In the genomic region with DNA sequence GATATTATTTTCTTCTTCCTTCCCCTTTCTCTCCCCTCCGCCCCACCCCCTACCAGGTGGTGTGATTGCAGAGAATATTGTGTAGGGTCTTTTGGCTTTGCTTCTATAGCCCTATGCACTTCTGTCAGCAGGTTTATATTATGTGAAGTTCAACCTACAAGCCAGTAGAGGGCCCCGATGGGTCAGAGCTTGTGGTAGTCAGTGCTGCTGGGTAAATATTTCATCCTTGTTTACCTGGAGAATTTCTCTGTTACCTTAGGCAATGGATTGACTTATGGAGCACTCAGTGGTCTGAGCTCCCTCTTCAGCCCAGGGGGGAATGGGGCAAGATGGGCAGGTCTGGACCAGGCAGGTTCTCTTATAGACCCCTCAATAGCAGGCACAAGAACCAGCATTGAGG, we compare ENCODE assay signal across 11 cellular contexts.
A peak's percentile ranks its signal among the peaks of the same experiment; 100 is the strongest.
DNase-seq lines count a peak whose midpoint lies in the region; ATAC-seq and TF ChIP-seq lines count a peak whose summit lies in the region.
"Had no signal": no experiment of that assay in that cellular context is flagged by ENCODE, and none has a peak within 500 bp of the region (broad histone marks: within the 10 kb centered on the region; RNA-seq: fewer than 3 reads in every experiment).

No MANE protein-coding gene starts in this region.

- no peak for ATAC-seq in activated T-cell treated with anti-CD3 and anti-CD28 coated beads, Interleukin-2, amount 50 U/mL, for 72 hours (replicated peaks in 1 of 2)
- ATAC-seq: left cardiac atrium; stimulated activated naive CD8-positive, alpha-beta T cell treated with anti-CD3 and anti-CD28 coated beads, Interleukin-15, amount 100 ng/mL, for 72 hours had no signal

- no peaks in the 10 kb centered on the region for H3K9me3 Mint-ChIP-seq in MCF 10A (ENCODE audit: unreplicated experiment)
- peaks cover 5 to 7% of the 10 kb centered on the region in 2 donors for H3K9me3 Mint-ChIP-seq in activated T-cell treated with anti-CD3 and anti-CD28 coated beads, Interleukin-2, amount 50 U/mL, for 72 hours
- H3K9me3 Mint-ChIP-seq in activated CD4-positive, alpha-beta memory T cell treated with anti-CD3 and anti-CD28 coated beads, Interleukin-2, amount 10 ng/mL, durations not matched to agents 7 days and 5 days, result peaks cover 2% of the 10 kb centered on the region

- H3K36me3 ChIP-seq in breast epithelium (no peaks in the 10 kb centered on the region), WERI-Rb-1 (no peaks in the 10 kb centered on the region)

- no peaks in the 10 kb centered on the region for H3K4me1 ChIP-seq in breast epithelium

- no TSS peak for BruUV-seq in MCF 10A (replicated peaks; lab: Mats Ljungman, UMichigan)

- H3K9me3 ChIP-seq in breast epithelium (peaks cover 0 to 4% of the 10 kb centered on the region in 2 donors), WERI-Rb-1 (ENCODE audit: severe bottlenecking) (no peaks in the 10 kb centered on the region)

- CTCF ChIA-PET in MCF 10A (lab: Yijun Ruan, JAX), result interaction anchor here (1.1 kb wide), 1 partner anchor 21 kb away, joined by 3 read pairs; no protein-coding TSS in a partner anchor
- CTCF ChIA-PET in activated CD4-positive, alpha-beta memory T cell treated with anti-CD3 and anti-CD28 coated beads, Interleukin-2, amount 10 ng/mL, durations not matched to agents 7 days and 5 days (lab: Charles Lee), result interaction anchor here (0.7 kb wide), 1 partner anchor 328 kb away, joined by 3 read pairs; no protein-coding TSS in a partner anchor

- H3K27ac Mint-ChIP-seq in MCF 10A (ENCODE audit: low read depth, unreplicated experiment), result no peak overlapping the region
- H3K27ac Mint-ChIP-seq in activated T-cell treated with anti-CD3 and anti-CD28 coated beads, Interleukin-2, amount 50 U/mL, for 72 hours, result no peak overlapping the region
- no peak overlapping the region for H3K27ac Mint-ChIP-seq in activated CD4-positive, alpha-beta memory T cell treated with anti-CD3 and anti-CD28 coated beads, Interleukin-2, amount 10 ng/mL, durations not matched to agents 7 days and 5 days
- H3K27ac Mint-ChIP-seq: stimulated activated naive CD8-positive, alpha-beta T cell treated with anti-CD3 and anti-CD28 coated beads, Interleukin-15, amount 100 ng/mL, for 72 hours had no signal

- H3K4me3 Mint-ChIP-seq in MCF 10A (ENCODE audit: unreplicated experiment), result no peak overlapping the region
- no peak overlapping the region for H3K4me3 Mint-ChIP-seq in activated T-cell treated with anti-CD3 and anti-CD28 coated beads, Interleukin-2, amount 50 U/mL, for 72 hours
- no peak overlapping the region for H3K4me3 Mint-ChIP-seq in activated CD4-positive, alpha-beta memory T cell treated with anti-CD3 and anti-CD28 coated beads, Interleukin-2, amount 10 ng/mL, durations not matched to agents 7 days and 5 days
- H3K4me3 Mint-ChIP-seq: stimulated activated naive CD8-positive, alpha-beta T cell treated with anti-CD3 and anti-CD28 coated beads, Interleukin-15, amount 100 ng/mL, for 72 hours had no signal

- H3K4me3 ChIP-seq in breast epithelium (no peak overlapping the region), WERI-Rb-1 (ENCODE audit: low read depth, low read length) (no peak overlapping the region)
- H3K4me3 ChIP-seq: SK-N-MC had no signal

- TF ChIP-seq CTCF in MCF 10A (IDR thresholded peaks at IDR 0.05; ENCODE audit: unreplicated experiment) (peak; percentile 20), breast epithelium (IDR thresholded peaks at IDR 0.05) (no peak), WERI-Rb-1 (IDR thresholded peaks at IDR 0.05; ENCODE audit: low read depth, low read length) (peak; percentile 49)

- H3K36me3 Mint-ChIP-seq in MCF 10A (ENCODE audit: insufficient read depth, unreplicated experiment), result no peaks in the 10 kb centered on the region
- no peaks in the 10 kb centered on the region for H3K36me3 Mint-ChIP-seq in activated T-cell treated with anti-CD3 and anti-CD28 coated beads, Interleukin-2, amount 50 U/mL, for 72 hours (ENCODE audit: insufficient read depth in 2 of 2)
- H3K36me3 Mint-ChIP-seq in activated CD4-positive, alpha-beta memory T cell treated with anti-CD3 and anti-CD28 coated beads, Interleukin-2, amount 10 ng/mL, durations not matched to agents 7 days and 5 days (ENCODE audit: low read depth), result no peaks in the 10 kb centered on the region

- no peaks in the 10 kb centered on the region for H3K4me1 Mint-ChIP-seq in MCF 10A (ENCODE audit: insufficient read depth, unreplicated experiment)
- H3K4me1 Mint-ChIP-seq in activated T-cell treated with anti-CD3 and anti-CD28 coated beads, Interleukin-2, amount 50 U/mL, for 72 hours (ENCODE audit: low read depth), result no peaks in the 10 kb centered on the region
- H3K4me1 Mint-ChIP-seq in activated CD4-positive, alpha-beta memory T cell treated with anti-CD3 and anti-CD28 coated beads, Interleukin-2, amount 10 ng/mL, durations not matched to agents 7 days and 5 days, result no peaks in the 10 kb centered on the region
- H3K4me1 Mint-ChIP-seq: stimulated activated naive CD8-positive, alpha-beta T cell treated with anti-CD3 and anti-CD28 coated beads, Interleukin-15, amount 100 ng/mL, for 72 hours had no signal

- no peak overlapping the region for H3K27ac ChIP-seq in breast epithelium
- H3K27ac ChIP-seq in WERI-Rb-1, result no peak overlapping the region
- H3K27ac ChIP-seq: SK-N-MC had no signal

- intact Hi-C loops in MCF 10A (cut with micrococcal nuclease) (no loop called here), breast epithelium (cut with DNase I; ENCODE audit: low total_unique reads) (no loop called here)

- H3K27me3 ChIP-seq in breast epithelium (no peaks in the 10 kb centered on the region), WERI-Rb-1 (ENCODE audit: insufficient read depth, low read depth, severe bottlenecking) (no peaks in the 10 kb centered on the region)

- POLR2A ChIA-PET in MCF 10A (lab: Yijun Ruan, JAX), result no interaction called here
- POLR2A ChIA-PET in activated CD4-positive, alpha-beta memory T cell treated with anti-CD3 and anti-CD28 coated beads, Interleukin-2, amount 10 ng/mL, durations not matched to agents 7 days and 5 days (lab: Charles Lee), result no interaction called here

- no peak for TF ChIP-seq POLR2A in breast epithelium (IDR thresholded peaks at IDR 0.05)

- H3K27me3 Mint-ChIP-seq in MCF 10A (ENCODE audit: insufficient read depth, unreplicated experiment), result no peaks in the 10 kb centered on the region
- H3K27me3 Mint-ChIP-seq in activated T-cell treated with anti-CD3 and anti-CD28 coated beads, Interleukin-2, amount 50 U/mL, for 72 hours (ENCODE audit: low read depth), result no peaks in the 10 kb centered on the region
- no peaks in the 10 kb centered on the region for H3K27me3 Mint-ChIP-seq in activated CD4-positive, alpha-beta memory T cell treated with anti-CD3 and anti-CD28 coated beads, Interleukin-2, amount 10 ng/mL, durations not matched to agents 7 days and 5 days
- H3K27me3 Mint-ChIP-seq: stimulated activated naive CD8-positive, alpha-beta T cell treated with anti-CD3 and anti-CD28 coated beads, Interleukin-15, amount 100 ng/mL, for 72 hours had no signal

- peak; percentile 14 for DNase-seq in MCF 10A (ENCODE audit: unreplicated experiment)
- no peak for DNase-seq in breast epithelium (ENCODE audit: low spot score in 2 of 2)
- peak; percentile 15 for DNase-seq in HuH-7 (ENCODE audit: low spot score)
- peak; percentile 20 for DNase-seq in WERI-Rb-1
- no peak for DNase-seq in activated T-cell treated with anti-CD3 and anti-CD28 coated beads, Interleukin-2, amount 50 U/mL, for 72 hours
- DNase-seq in NCI-H2107 treated with DMSO at 0.1 percent for 48 hours (lab: John Stamatoyannopoulos, UW; ENCODE audit: unreplicated experiment), result no peak
- no peak for DNase-seq in NCI-H1092 treated with DMSO at 0.1 percent for 48 hours (lab: John Stamatoyannopoulos, UW)
- DNase-seq in activated CD4-positive, alpha-beta memory T cell treated with anti-CD3 and anti-CD28 coated beads, Interleukin-2, amount 10 ng/mL, durations not matched to agents 7 days and 5 days, result no peak
- DNase-seq: left cardiac atrium; stimulated activated naive CD8-positive, alpha-beta T cell treated with anti-CD3 and anti-CD28 coated beads, Interleukin-15, amount 100 ng/mL, for 72 hours had no signal

Comparison
In these comparisons a context has a peak if more than half of its experiments do, and no peak if none do; other contexts are left out.
1. DNase-seq: peak in MCF 10A (single experiment), HuH-7 (single experiment) and WERI-Rb-1 (single experiment); none in breast epithelium (0 of 2), activated T-cell treated with anti-CD3 and anti-CD28 coated beads, Interleukin-2, amount 50 U/mL, for 72 hours (0 of 2), NCI-H2107 treated with DMSO at 0.1 percent for 48 hours (single experiment), NCI-H1092 treated with DMSO at 0.1 percent for 48 hours (single experiment) and activated CD4-positive, alpha-beta memory T cell treated with anti-CD3 and anti-CD28 coated beads, Interleukin-2, amount 10 ng/mL, durations not matched to agents 7 days and 5 days (single experiment).
2. CTCF ChIP-seq: peak in MCF 10A (single experiment) and WERI-Rb-1 (single experiment); none in breast epithelium (0 of 3).